ENCODE assay signal across 2 cellular contexts in genomic region chr4:185847352-185848078, GRCh38.
TF ChIP-seq lines count a peak whose summit lies in the region.

No MANE protein-coding gene starts in this region.

TF ChIP-seq in HEK293, 187 proteins besides CTCF, POLR2A, EP300 and RAD21 (continued from another document):
- no peak for TF ChIP-seq PRDM2 (tag by site-specific recombination; IDR thresholded peaks at IDR 0.05; ENCODE audit: borderline replicate concordance)
- no peak for TF ChIP-seq SP2 (tag by site-specific recombination; IDR thresholded peaks at IDR 0.05)
- TF ChIP-seq ZBTB48 (tag by site-specific recombination; IDR thresholded peaks at IDR 0.05), result no peak
- TF ChIP-seq TRIM28 (IDR thresholded peaks at IDR 0.05; ENCODE audit: borderline replicate concordance, low read length), result peak; percentile 51
- no peak for TF ChIP-seq ZBTB10 (tag by site-specific recombination; IDR thresholded peaks at IDR 0.05)
- 0 out of 2 replicates have a peak, but pooled peaks have one; percentile 1 for TF ChIP-seq PRDM1 (tag by site-specific recombination; IDR thresholded peaks at IDR 0.05)
- no peak for TF ChIP-seq YY1 (tag by site-specific recombination; IDR thresholded peaks at IDR 0.05)
- peak; percentile 86 for TF ChIP-seq SCRT2 (tag by site-specific recombination; IDR thresholded peaks at IDR 0.05)
- TF ChIP-seq SCRT1 (tag by site-specific recombination; IDR thresholded peaks at IDR 0.05; ENCODE audit: borderline replicate concordance), result no peak
- no peak for TF ChIP-seq ZNF660 (tag by site-specific recombination; IDR thresholded peaks at IDR 0.05)
- peak; percentile 71 for TF ChIP-seq ZNF600 (tag by site-specific recombination; IDR thresholded peaks at IDR 0.05)
- TF ChIP-seq MZF1 (tag by site-specific recombination; IDR thresholded peaks at IDR 0.05; ENCODE audit: borderline replicate concordance), result no peak
- no peak for TF ChIP-seq SP3 (tag by site-specific recombination; IDR thresholded peaks at IDR 0.05)
- no peak for TF ChIP-seq ZNF530 (tag by site-specific recombination; IDR thresholded peaks at IDR 0.05; ENCODE audit: low read depth)
- TF ChIP-seq ZBTB17 (tag by site-specific recombination; IDR thresholded peaks at IDR 0.05), result peak; percentile 94

TF ChIP-seq in SK-N-SH treated with all-trans-retinoic acid at 6 μM for 48 hours, 23 proteins besides CTCF, POLR2A, EP300 and RAD21 (continued from another document):
- TF ChIP-seq CSRNP3 (CRISPR knock-in tag; IDR thresholded peaks at IDR 0.05), result no peak
- no peak for TF ChIP-seq BACH2 (CRISPR knock-in tag; IDR thresholded peaks at IDR 0.05; ENCODE audit: borderline replicate concordance)
- TF ChIP-seq POU6F1 (CRISPR knock-in tag; IDR thresholded peaks at IDR 0.05; ENCODE audit: borderline replicate concordance, low read depth), result no peak
- TF ChIP-seq TOX (CRISPR knock-in tag; IDR thresholded peaks at IDR 0.05; ENCODE audit: borderline replicate concordance), result no peak
- no peak for TF ChIP-seq SNAI2 (CRISPR knock-in tag; IDR thresholded peaks at IDR 0.05)
